Comparison of ENCODE assay signal across 12 cellular contexts in the genomic region with DNA sequence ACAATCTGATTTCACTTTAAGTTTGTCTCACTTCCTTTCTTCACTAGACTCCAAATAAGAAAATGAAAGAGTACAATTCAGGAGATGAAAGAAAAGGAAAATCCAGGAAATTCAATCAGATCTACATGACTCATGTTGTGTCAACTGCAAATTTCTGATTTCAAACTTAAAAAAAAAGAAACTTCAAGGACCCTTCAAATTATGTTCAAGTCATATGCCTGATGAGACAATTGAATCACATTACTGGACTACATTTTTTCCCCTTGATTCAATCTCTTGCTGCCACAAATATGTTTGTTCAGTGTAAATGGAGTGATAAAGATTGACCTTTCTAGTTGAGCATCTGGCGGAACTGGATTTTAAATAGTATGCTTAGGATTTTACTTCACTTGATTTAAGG. TPM values are rescaled to one million over a fixed set of nuclear protein-coding genes. Genes with fewer than 3 reads are reported as not detected.
DNase-seq lines count a peak whose midpoint lies in the region; ATAC-seq, FAIRE-seq and TF ChIP-seq lines count a peak whose summit lies in the region.
"Had no signal": no experiment of that assay in that cellular context is flagged by ENCODE, and none has a peak within 500 bp of the region (broad histone marks: within the 10 kb centered on the region; RNA-seq: fewer than 3 reads in every experiment).

No MANE protein-coding gene starts in this region.

- H3K4me3 ChIP-seq in adipocyte (ENCODE audit: low read length) (no peak overlapping the region), heart right ventricle (no peak overlapping the region)

- WGBS in heart right ventricle, 2 donors, result 62 to 78% methylated on average over 1 of the region's 1 CpG

- peak; percentile 87 for FAIRE-seq in islet of Langerhans (lab: Jason Lieb, UNC)

- intact Hi-C loops in heart right ventricle (cut with DNase I), result no loop called here

- H3K9ac ChIP-seq in adipocyte (ENCODE audit: low read length), result no peak overlapping the region

- TF ChIP-seq CTCF in heart right ventricle (IDR thresholded peaks at IDR 0.05), result no peak

- DNase-seq in AG08395 (ENCODE audit: low spot score), result peak; percentile 60
- DNase-seq in HS-27A (ENCODE audit: low read depth), result peak; percentile 86
- peak; percentile 76 for DNase-seq in adipocyte (ENCODE audit: low read depth)
- no peak for DNase-seq in heart right ventricle
- no peak for DNase-seq in occipital lobe (lab: John Stamatoyannopoulos, UW)
- DNase-seq: CD8-positive, alpha-beta memory T cell; glutamatergic neuron; KG1 had no signal

- no peak overlapping the region for H3K27ac ChIP-seq in heart right ventricle

- H3K36me3 ChIP-seq in adipocyte (ENCODE audit: control insufficient read depth, insufficient read depth, low read length, severe bottlenecking) (no peaks in the 10 kb centered on the region), heart right ventricle (no peaks in the 10 kb centered on the region)

- H3K4me1 ChIP-seq in adipocyte (ENCODE audit: control insufficient read depth, insufficient read depth, low read length), result peaks cover 8% of the 10 kb centered on the region
- H3K4me1 ChIP-seq in heart right ventricle, result no peaks in the 10 kb centered on the region

- ATAC-seq in HG02798 (IDR thresholded peaks at IDR 0.05; ENCODE audit: poor library complexity, unreplicated experiment), result no peak
- no peak for ATAC-seq in heart right ventricle
- no peak for ATAC-seq in HG02610 (IDR thresholded peaks at IDR 0.05; ENCODE audit: unreplicated experiment)
- ATAC-seq: activated CD4-positive, CD25-positive, alpha-beta regulatory T cell treated with anti-CD3 and anti-CD28 coated beads, Interleukin-2, amount 50 U/mL, for 24 hours had no signal

- H3K9me3 ChIP-seq in adipocyte (ENCODE audit: control insufficient read depth, low read length) (no peaks in the 10 kb centered on the region), heart right ventricle (no peaks in the 10 kb centered on the region)

- H3K27me3 ChIP-seq in adipocyte (replicated peaks; ENCODE audit: control insufficient read depth, insufficient read depth, low read length) (no peaks in the 10 kb centered on the region), heart right ventricle (peaks cover 0 to 9% (median 0%) of the 10 kb centered on the region in 7 donors)

RNA-seq across cellular contexts. Expression of gene FRMD5, which starts 37.4 kb away (rescaled TPM):
- total RNA-seq in heart right ventricle (10 to 100 TPM; 27.4 to 86.3 (median 58.2) TPM), occipital lobe (29.2 TPM)
- 1 to 10 TPM; 7.2 to 9.5 TPM for polyA plus RNA-seq in heart right ventricle

Comparison
In these comparisons a context has a peak if more than half of its experiments do, and no peak if none do; other contexts are left out.
1. DNase-seq: peak in AG08395 (single experiment), HS-27A (single experiment) and adipocyte (single experiment); none in heart right ventricle (0 of 2) and occipital lobe (single experiment).